29 cellular contexts compared by ENCODE assay signal in genomic region chr10:117697402-117697801, GRCh38.
"Had no signal": no experiment of that assay in that cellular context is flagged by ENCODE, and none has a peak within 500 bp of the region (broad histone marks: within the 10 kb centered on the region; RNA-seq: fewer than 3 reads in every experiment).

No MANE protein-coding gene starts in this region.

- H3K27ac Mint-ChIP-seq: dendritic cell treated with granulocyte-macrophage colony-stimulating factor and Interleukin-4, amounts not matched to agents 40 ng/mL and 50 ng/mL, for 4 days; effector memory CD8-positive, alpha-beta T cell; endodermal cell had no signal

- H3K9me3 Mint-ChIP-seq: dendritic cell treated with granulocyte-macrophage colony-stimulating factor and Interleukin-4, amounts not matched to agents 40 ng/mL and 50 ng/mL, for 4 days; endodermal cell had no signal

- H3K4me3 ChIP-seq: colonic mucosa, coronary artery, dorsolateral prefrontal cortex, esophagus muscularis mucosa, esophagus squamous epithelium, gastrocnemius medialis, gastroesophageal sphincter, heart left ventricle, heart right ventricle had no signal

- H3K27ac ChIP-seq: colonic mucosa, coronary artery, dorsolateral prefrontal cortex, epithelial cell of prostate, esophagus muscularis mucosa, esophagus squamous epithelium, foreskin keratinocyte, gastrocnemius medialis, gastroesophageal sphincter, heart left ventricle, heart right ventricle had no signal

- ATAC-seq: effector memory CD8-positive, alpha-beta T cell; esophagus mucosa; foreskin keratinocyte; gastrocnemius medialis; gastroesophageal sphincter; heart left ventricle; heart right ventricle had no signal

- H3K4me3 Mint-ChIP-seq: dendritic cell treated with granulocyte-macrophage colony-stimulating factor and Interleukin-4, amounts not matched to agents 40 ng/mL and 50 ng/mL, for 4 days; effector memory CD8-positive, alpha-beta T cell; endodermal cell had no signal

- H3K4me1 ChIP-seq: colonic mucosa, esophagus muscularis mucosa, esophagus squamous epithelium, foreskin keratinocyte, gastrocnemius medialis, gastroesophageal sphincter, heart left ventricle, heart right ventricle had no signal

- FAIRE-seq: colon, endometrium, endothelial cell of umbilical vein, frontal cortex had no signal

- H3K9me3 ChIP-seq: colonic mucosa, esophagus muscularis mucosa, esophagus squamous epithelium, gastrocnemius medialis, gastroesophageal sphincter, heart left ventricle, heart right ventricle had no signal

- DNase-seq: colonic mucosa; cortex of kidney; dermis blood vessel endothelial cell; dorsolateral prefrontal cortex; effector CD4-positive, alpha-beta T cell; effector CD8-positive, alpha-beta T cell; effector memory CD4-positive, alpha-beta T cell; effector memory CD8-positive, alpha-beta T cell; endodermal cell; erythroblast; esophagus squamous epithelium; foreskin fibroblast; foreskin keratinocyte; foreskin melanocyte; gastrocnemius medialis; glutamatergic neuron; head of caudate nucleus; heart left ventricle; heart right ventricle had no signal

- H3K4me1 Mint-ChIP-seq: endodermal cell had no signal

- H3K27me3 ChIP-seq: colonic mucosa had no signal

- H3K36me3 ChIP-seq: colonic mucosa, esophagus muscularis mucosa, esophagus squamous epithelium, gastrocnemius medialis, gastroesophageal sphincter, heart left ventricle, heart right ventricle had no signal
